ENCODE assay signal across 9 cellular contexts in genomic region chr12:124740691-124741137, GRCh38.
DNase-seq lines count a peak whose midpoint lies in the region; ATAC-seq and TF ChIP-seq lines count a peak whose summit lies in the region.
"Had no signal": no experiment of that assay in that cellular context is flagged by ENCODE, and none has a peak within 500 bp of the region (broad histone marks: within the 10 kb centered on the region; RNA-seq: fewer than 3 reads in every experiment).

No MANE protein-coding gene starts in this region.

- POLR2A ChIA-PET in Panc1 (lab: Charles Lee), result no interaction called here

- ATAC-seq in Panc1, result peak; percentile 60
- no peak for ATAC-seq in GM18907 (IDR thresholded peaks at IDR 0.05; ENCODE audit: unreplicated experiment)
- no peak for ATAC-seq in GM21390 (IDR thresholded peaks at IDR 0.05; ENCODE audit: unreplicated experiment)

- intact Hi-C loops in Panc1 (cut with micrococcal nuclease; ENCODE audit: unreplicated experiment) (no loop called here), posterior vena cava (cut with DNase I) (no loop called here)

- DNase-seq in ELF-1 (ENCODE audit: low read depth, low spot score) (peak; percentile 63), Panc1 (ENCODE audit: low read depth, low spot score) (no peak), epithelial cell of prostate (ENCODE audit: low read depth, low spot score) (no peak), pons (ENCODE audit: low spot score) (peak; percentile 88), AG08396 (ENCODE audit: low spot score) (no peak), posterior vena cava (ENCODE audit: low spot score) (no peak)

- H3K9me3 ChIP-seq in Panc1 (ENCODE audit: control insufficient read depth, insufficient read depth, low read depth, low read length), result peaks cover 3% of the 10 kb centered on the region; the same call in 1 of the 2 replicates

- peaks cover 91% of the 10 kb centered on the region for H3K4me1 ChIP-seq in Panc1 (ENCODE audit: control insufficient read depth, insufficient read depth, low read length)

- H3K27ac ChIP-seq in Panc1 (ENCODE audit: low read length), result peak overlapping the region; percentile 100
- H3K27ac ChIP-seq in epithelial cell of prostate, result peak overlapping the region; percentile 11
- H3K27ac ChIP-seq: KMS-11 had no signal

- no peak overlapping the region for H3K4me3 ChIP-seq in Panc1 (ENCODE audit: low read depth in 2 of 2, low read length in 2 of 2)

- in situ Hi-C loops in Panc1 (cut with HindIII; ENCODE audit: low pct_unique_long_range_greater_than_20kb, low sequenced_read_pairs), result no loop called here

- CTCF ChIA-PET in Panc1 (lab: Charles Lee), result interaction anchor here (1.0 kb wide), 1 partner anchor 408 kb away, joined by 3 read pairs; no protein-coding TSS in a partner anchor

- no peak for TF ChIP-seq CTCF in Panc1 (IDR thresholded peaks at IDR 0.05)

- BruUV-seq in Panc1 (replicated peaks; lab: Mats Ljungman, UMichigan), result no TSS peak

- H3K36me3 ChIP-seq in Panc1 (ENCODE audit: control insufficient read depth, insufficient read depth, low read length), result no peaks in the 10 kb centered on the region

- H3K27me3 ChIP-seq in Panc1 (ENCODE audit: control insufficient read depth, insufficient read depth, low read length), result no peaks in the 10 kb centered on the region

Comparison
In these comparisons a context has a peak if more than half of its experiments do, and no peak if none do; other contexts are left out.
1. DNase-seq: peak in ELF-1 (single experiment) and pons (single experiment); none in Panc1 (single experiment), epithelial cell of prostate (single experiment), AG08396 (single experiment) and posterior vena cava (single experiment).